In genomic region chr22:19325296-19325950, GRCh38 we compare ENCODE assay signal across 25 cellular contexts. TPM values are rescaled to one million over a fixed set of nuclear protein-coding genes. Genes with fewer than 3 reads are reported as not detected.
DNase-seq lines count a peak whose midpoint lies in the region; ATAC-seq and TF ChIP-seq lines count a peak whose summit lies in the region.
"Had no signal": no experiment of that assay in that cellular context is flagged by ENCODE, and none has a peak within 500 bp of the region (broad histone marks: within the 10 kb centered on the region; RNA-seq: fewer than 3 reads in every experiment).

No MANE protein-coding gene starts in this region.

- no peaks in the 10 kb centered on the region for H3K9me3 ChIP-seq in MG63
- H3K9me3 ChIP-seq in CD8-positive, alpha-beta T cell (ENCODE audit: low read length), result no peaks in the 10 kb centered on the region
- H3K9me3 ChIP-seq: mucosa of descending colon had no signal

- TF ChIP-seq CTCF in cardiac fibroblast (IDR thresholded peaks at IDR 0.05; ENCODE audit: low read depth, low read length), result no peak
- TF ChIP-seq CTCF in CD8-positive, alpha-beta T cell (IDR thresholded peaks at IDR 0.05), result no peak

- no peak overlapping the region for H3K4me3 Mint-ChIP-seq in CD8-positive, alpha-beta T cell
- H3K4me3 Mint-ChIP-seq: activated naive CD8-positive, alpha-beta T cell; CD4-positive, alpha-beta memory T cell; H9; stimulated activated naive CD8-positive, alpha-beta T cell treated with anti-CD3 and anti-CD28 coated beads, Interleukin-15, Interleukin-2, amounts not matched to agents 100 ng/mL and 50 ng/mL, for 24 hours had no signal

- no peaks in the 10 kb centered on the region for H3K27me3 Mint-ChIP-seq in CD8-positive, alpha-beta T cell (ENCODE audit: low read depth)
- H3K27me3 Mint-ChIP-seq: activated naive CD8-positive, alpha-beta T cell; CD4-positive, alpha-beta memory T cell; stimulated activated naive CD8-positive, alpha-beta T cell treated with anti-CD3 and anti-CD28 coated beads, Interleukin-15, Interleukin-2, amounts not matched to agents 100 ng/mL and 50 ng/mL, for 24 hours had no signal

- H3K27ac Mint-ChIP-seq in CD8-positive, alpha-beta T cell, result no peak overlapping the region
- H3K27ac Mint-ChIP-seq: activated naive CD8-positive, alpha-beta T cell; CD4-positive, alpha-beta memory T cell; H9; stimulated activated naive CD8-positive, alpha-beta T cell treated with anti-CD3 and anti-CD28 coated beads, Interleukin-15, Interleukin-2, amounts not matched to agents 100 ng/mL and 50 ng/mL, for 24 hours had no signal

- no peak overlapping the region for H3K4me3 ChIP-seq in cardiac fibroblast (replicated peaks in 1 of 2; ENCODE audit: low read depth in 2 of 2, low read length in 2 of 2)
- H3K4me3 ChIP-seq in MG63, result no peak overlapping the region
- no peak overlapping the region for H3K4me3 ChIP-seq in CD8-positive, alpha-beta T cell (ENCODE audit: low read depth, low read length)
- H3K4me3 ChIP-seq: dorsolateral prefrontal cortex, esophagus squamous epithelium, mucosa of descending colon, upper lobe of left lung had no signal

- peaks cover 22% of the 10 kb centered on the region for H3K36me3 Mint-ChIP-seq in CD8-positive, alpha-beta T cell

- H3K4me1 Mint-ChIP-seq in CD8-positive, alpha-beta T cell (ENCODE audit: low read depth), result no peaks in the 10 kb centered on the region
- H3K4me1 Mint-ChIP-seq: CD4-positive, alpha-beta memory T cell; H9 had no signal

- H3K36me3 ChIP-seq in MG63, result peaks cover 21% of the 10 kb centered on the region
- H3K36me3 ChIP-seq in CD8-positive, alpha-beta T cell (ENCODE audit: insufficient read depth, low read length), result peaks cover 14% of the 10 kb centered on the region

- no peak for ATAC-seq in CD8-positive, alpha-beta T cell
- ATAC-seq: left lobe of liver, mucosa of descending colon, Panc1, right cardiac atrium had no signal

- H3K4me1 ChIP-seq in CD8-positive, alpha-beta T cell (ENCODE audit: insufficient read depth, low read length), result no peaks in the 10 kb centered on the region
- H3K4me1 ChIP-seq: esophagus squamous epithelium, upper lobe of left lung had no signal

- peak; percentile 22 for DNase-seq in AG08396 (ENCODE audit: low spot score)
- peak; percentile 4 for DNase-seq in M059J (ENCODE audit: low read depth)
- DNase-seq in cardiac fibroblast (ENCODE audit: low read depth in 2 of 2), result peak; percentile 31 to 75
- peak; percentile 35 for DNase-seq in kidney tubule cell (ENCODE audit: low spot score)
- DNase-seq in HUDEP-2 (lab: John Stamatoyannopoulos, UW; ENCODE audit: unreplicated experiment in 76 of 76), result no peak
- no peak for DNase-seq in MG63
- no peak for DNase-seq in CD8-positive, alpha-beta T cell
- DNase-seq in cortex of kidney (lab: John Stamatoyannopoulos, UW), result no peak
- DNase-seq: ACHN; activated T-cell treated with anti-CD3 and anti-CD28 coated beads, Interleukin-2, amount 50 U/mL, for 1 hour; CD4-positive, alpha-beta memory T cell; DMS79 treated with DMSO at 0.1 percent for 48 hours; dorsolateral prefrontal cortex; esophagus squamous epithelium; H9; mucosa of descending colon; NCI-H2081 treated with DMSO at 0.1 percent for 48 hours; NCI-H69; right cardiac atrium; SW 1271; upper lobe of left lung had no signal

- CTCF ChIA-PET in CD8-positive, alpha-beta T cell (lab: Charles Lee), result no interaction called here

- POLR2A ChIA-PET in CD8-positive, alpha-beta T cell (lab: Charles Lee), result no interaction called here

- peaks cover 8% of the 10 kb centered on the region for H3K9me3 Mint-ChIP-seq in CD8-positive, alpha-beta T cell

- intact Hi-C loops in CD8-positive, alpha-beta T cell (cut with DNase I, micrococcal nuclease), result no loop called here

- no peak overlapping the region for H3K27ac ChIP-seq in CD8-positive, alpha-beta T cell (ENCODE audit: low read depth, low read length)
- H3K27ac ChIP-seq: dorsolateral prefrontal cortex, esophagus squamous epithelium, upper lobe of left lung had no signal

- no peaks in the 10 kb centered on the region for H3K27me3 ChIP-seq in MG63
- H3K27me3 ChIP-seq in CD8-positive, alpha-beta T cell (ENCODE audit: insufficient read depth, low read length), result no peaks in the 10 kb centered on the region
- H3K27me3 ChIP-seq: dorsolateral prefrontal cortex, esophagus squamous epithelium, upper lobe of left lung had no signal

RNA-seq across cellular contexts. Expression of gene CLTCL1, which starts 33.9 kb away (rescaled TPM):
- total RNA-seq in M059J (2014; rRNA removed; shearing (Covaris generic)), result 5.8 and 8.8 TPM in 2 replicates
- 0.62 and 1.5 TPM in 2 replicates for total RNA-seq in MG63 (2014; rRNA removed; shearing (Covaris generic); ENCODE audit: low replicate concordance)
- under 1 TPM; 0.43 to 0.69 TPM for total RNA-seq in CD8-positive, alpha-beta T cell

Comparison
In these comparisons a context has a peak if more than half of its experiments do, and no peak if none do; other contexts are left out.
1. DNase-seq: peak in AG08396 (single experiment), M059J (single experiment), cardiac fibroblast (2 of 2) and kidney tubule cell (single experiment); none in HUDEP-2 (0 of 76), MG63 (single experiment), CD8-positive, alpha-beta T cell (0 of 7) and cortex of kidney (single experiment).